21 cellular contexts compared by ENCODE assay signal in the genomic region with DNA sequence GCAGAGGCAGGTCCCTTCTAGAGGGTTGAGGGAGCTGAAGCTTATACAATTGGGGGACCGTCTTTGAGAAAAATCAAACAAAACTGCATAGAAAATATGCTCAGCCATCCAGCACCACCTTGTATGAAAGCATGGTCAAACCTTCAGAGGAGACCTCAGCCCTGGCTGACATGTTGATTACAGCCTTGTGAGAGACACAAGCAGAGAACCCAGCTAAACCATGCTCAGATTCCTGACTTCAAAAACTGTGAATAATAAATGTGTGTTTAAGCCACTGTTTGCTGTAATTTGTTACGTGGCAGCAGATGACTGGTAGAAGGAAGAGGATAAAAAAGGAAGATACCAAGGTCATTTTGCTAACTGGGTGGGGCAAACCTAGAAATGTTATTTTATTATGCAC.
DNase-seq lines count a peak whose midpoint lies in the region; ATAC-seq and TF ChIP-seq lines count a peak whose summit lies in the region.
"Had no signal": no experiment of that assay in that cellular context is flagged by ENCODE, and none has a peak within 500 bp of the region (broad histone marks: within the 10 kb centered on the region; RNA-seq: fewer than 3 reads in every experiment).

No MANE protein-coding gene starts in this region.

- no peaks in the 10 kb centered on the region for H3K4me1 Mint-ChIP-seq in GM23338
- H3K4me1 Mint-ChIP-seq: H9 had no signal

- no peak overlapping the region for H3K9ac ChIP-seq in smooth muscle cell (ENCODE audit: low read depth)
- H3K9ac ChIP-seq in colonic mucosa (ENCODE audit: low read depth in 2 of 2, low read length in 2 of 2), result no peak overlapping the region
- H3K9ac ChIP-seq: BLaER1 had no signal

- DNase-seq in GM23338 (ENCODE audit: low spot score), result no peak
- no peak for DNase-seq in body of pancreas
- DNase-seq in kidney tubule cell (ENCODE audit: low spot score), result peak; percentile 54
- no peak for DNase-seq in smooth muscle cell (lab: John Stamatoyannopoulos, UW; ENCODE audit: unreplicated experiment)
- no peak for DNase-seq in colonic mucosa
- no peak for DNase-seq in BE2C
- DNase-seq in D341Med (ENCODE audit: low spot score), result no peak
- DNase-seq: CD4-positive, alpha-beta T cell; COR-L47; H9; HFFc6; Kasumi-1; NCI-H1694 treated with DMSO at 0.1 percent for 48 hours; NCI-H2081 treated with DMSO at 0.1 percent for 48 hours; NCI-H2171 treated with DMSO at 0.1 percent for 48 hours; NCI-H446; NCI-H526; SHP77 treated with DMSO at 0.1 percent for 48 hours had no signal

- no peak overlapping the region for H3K4me3 Mint-ChIP-seq in GM23338
- H3K4me3 Mint-ChIP-seq: CD4-positive, alpha-beta T cell; H9; HFFc6 had no signal

- no peak for ATAC-seq in GM23338
- peak; percentile 26 for ATAC-seq in body of pancreas

- no peaks in the 10 kb centered on the region for H3K27me3 Mint-ChIP-seq in GM23338 (ENCODE audit: insufficient read depth, low read depth, poor library complexity)

- intact Hi-C loops in body of pancreas (cut with DNase I), result no loop called here
- intact Hi-C loops in colonic mucosa (cut with DNase I), result no loop called here

- no peaks in the 10 kb centered on the region; the same call in 1 of the 2 replicates for H3K9me2 ChIP-seq in GM23338 (ENCODE audit: insufficient read depth)

- H3F3A ChIP-seq in GM23338 (replicated peaks; ENCODE audit: low read depth) (no peaks in the 10 kb centered on the region), smooth muscle cell (ENCODE audit: low read depth) (no peaks in the 10 kb centered on the region)

- H3K9me3 Mint-ChIP-seq in GM23338, result peaks cover 32% of the 10 kb centered on the region

- H3K9me3 ChIP-seq in body of pancreas (no peaks in the 10 kb centered on the region), smooth muscle cell (replicated peaks; ENCODE audit: low read depth) (no peaks in the 10 kb centered on the region), colonic mucosa (no peaks in the 10 kb centered on the region), BE2C (no peaks in the 10 kb centered on the region)

- no peak overlapping the region for H3K27ac Mint-ChIP-seq in GM23338
- H3K27ac Mint-ChIP-seq: CD4-positive, alpha-beta T cell; H9; HFFc6 had no signal

- 37 to 42% methylated on average over 2 of the region's 2 CpGs for WGBS in body of pancreas, 2 donors
- WGBS in smooth muscle cell (ENCODE audit: low lambda C conversion rate), result 78% methylated on average over 2 of the region's 2 CpGs

- 0 out of 2 replicates have a peak, but pooled peaks cover 3% of the 10 kb centered on the region for H3K36me3 ChIP-seq in GM23338 (ENCODE audit: insufficient read depth)
- no peaks in the 10 kb centered on the region for H3K36me3 ChIP-seq in body of pancreas (replicated peaks in 1 of 2; ENCODE audit: insufficient read depth in 1 of 2, low read depth in 2 of 2)
- H3K36me3 ChIP-seq in smooth muscle cell (ENCODE audit: low read depth), result no peaks in the 10 kb centered on the region
- H3K36me3 ChIP-seq in colonic mucosa, result no peaks in the 10 kb centered on the region
- no peaks in the 10 kb centered on the region for H3K36me3 ChIP-seq in BE2C
- H3K36me3 ChIP-seq: BLaER1 had no signal

- H3K4me2 ChIP-seq in GM23338 (no peak overlapping the region), smooth muscle cell (no peak overlapping the region)
- H3K4me2 ChIP-seq: BLaER1 had no signal

- H3K4me3 ChIP-seq in GM23338 (no peak overlapping the region), body of pancreas (no peak overlapping the region), smooth muscle cell (no peak overlapping the region), colonic mucosa (no peak overlapping the region), BE2C (ENCODE audit: low read depth, low read length) (no peak overlapping the region)
- H3K4me3 ChIP-seq: BLaER1, SK-N-MC had no signal

- H3K79me2 ChIP-seq in GM23338 (replicated peaks; ENCODE audit: insufficient read depth), result no peaks in the 10 kb centered on the region
- no peaks in the 10 kb centered on the region for H3K79me2 ChIP-seq in smooth muscle cell (ENCODE audit: low read depth)

- TF ChIP-seq POLR2A in body of pancreas (IDR thresholded peaks at IDR 0.05), result no peak

- H2AFZ ChIP-seq in GM23338 (peak overlapping the region; percentile 83; the same call in 1 of the 2 replicates), smooth muscle cell (ENCODE audit: low read depth) (no peak overlapping the region)

- H3K36me3 Mint-ChIP-seq in GM23338 (ENCODE audit: low read depth), result peaks cover 24% of the 10 kb centered on the region

- TF ChIP-seq CTCF in GM23338 (conservative IDR thresholded peaks at IDR 0.05; ENCODE audit: low read depth in 2 of 2) (no peak), body of pancreas (IDR thresholded peaks at IDR 0.05) (no peak), smooth muscle cell (IDR thresholded peaks at IDR 0.05; ENCODE audit: borderline replicate concordance, insufficient read depth, poor library complexity, severe bottlenecking) (no peak), colonic mucosa (IDR thresholded peaks at IDR 0.05) (no peak), BE2C (IDR thresholded peaks at IDR 0.05; ENCODE audit: low read depth, low read length) (no peak)

- no peaks in the 10 kb centered on the region for H3K4me1 ChIP-seq in GM23338 (ENCODE audit: insufficient read depth)
- H3K4me1 ChIP-seq in body of pancreas, result peaks cover 10% of the 10 kb centered on the region
- H3K4me1 ChIP-seq in smooth muscle cell (ENCODE audit: low read depth), result no peaks in the 10 kb centered on the region
- H3K4me1 ChIP-seq in colonic mucosa, result no peaks in the 10 kb centered on the region
- H3K4me1 ChIP-seq in BE2C, result no peaks in the 10 kb centered on the region
- H3K4me1 ChIP-seq: BLaER1 had no signal

- H4K20me1 ChIP-seq in GM23338 (replicated peaks; ENCODE audit: insufficient read depth) (no peaks in the 10 kb centered on the region), smooth muscle cell (ENCODE audit: low read depth) (no peaks in the 10 kb centered on the region)
- H4K20me1 ChIP-seq: BLaER1 had no signal

- no peak overlapping the region for H3K27ac ChIP-seq in GM23338 (ENCODE audit: low read depth)
- H3K27ac ChIP-seq in body of pancreas, result peak overlapping the region in 3 of 4 donors; percentile 13 to 74 (median 74)
- H3K27ac ChIP-seq in smooth muscle cell (ENCODE audit: low read depth), result peak overlapping the region; percentile 60
- H3K27ac ChIP-seq in colonic mucosa, result no peak overlapping the region
- H3K27ac ChIP-seq: BLaER1, RWPE1, SK-N-MC had no signal

- H3K27me3 ChIP-seq in GM23338 (ENCODE audit: insufficient read depth), result no peaks in the 10 kb centered on the region
- H3K27me3 ChIP-seq in body of pancreas, result no peaks in the 10 kb centered on the region
- no peaks in the 10 kb centered on the region for H3K27me3 ChIP-seq in smooth muscle cell (ENCODE audit: low read depth)
- H3K27me3 ChIP-seq in colonic mucosa, result no peaks in the 10 kb centered on the region
- no peaks in the 10 kb centered on the region for H3K27me3 ChIP-seq in BE2C
- H3K27me3 ChIP-seq: BLaER1 had no signal

TF ChIP-seq in GM23338, 12 proteins besides CTCF, POLR2A, EP300 and RAD21 (continues in another document):
- TF ChIP-seq STAT1 (IDR thresholded peaks at IDR 0.05; ENCODE audit: unreplicated experiment), result no peak

Comparison
In these comparisons a context has a peak if more than half of its experiments do, and no peak if none do; other contexts are left out.
1. H3K27ac ChIP-seq: peak in body of pancreas (3 of 4) and smooth muscle cell (single experiment); none in GM23338 (single experiment) and colonic mucosa (single experiment).